In genomic region chr10:76149182-76149581, GRCh38 we compare ENCODE assay signal across 1 cellular context.
TF ChIP-seq lines count a peak whose summit lies in the region.

No MANE protein-coding gene starts in this region.

TF ChIP-seq in GM23338, 12 proteins besides CTCF, POLR2A, EP300 and RAD21 (continued from another document):
- TF ChIP-seq ZNF462 (CRISPR knock-in tag; IDR thresholded peaks at IDR 0.05) = no peak
- TF ChIP-seq CREB1 (CRISPR knock-in tag; IDR thresholded peaks at IDR 0.05; ENCODE audit: low read depth) = no peak
- no peak for TF ChIP-seq EZH2phosphoT487 (IDR thresholded peaks at IDR 0.05; ENCODE audit: unreplicated experiment)
- no peak for TF ChIP-seq EZH2 (IDR thresholded peaks at IDR 0.05; ENCODE audit: low read depth, unreplicated experiment)
- TF ChIP-seq ZNF331 (CRISPR knock-in tag; IDR thresholded peaks at IDR 0.05; ENCODE audit: low read depth) = no peak
- TF ChIP-seq STAT1 (IDR thresholded peaks at IDR 0.05; ENCODE audit: unreplicated experiment) = no peak
- no peak for TF ChIP-seq ETS1 (IDR thresholded peaks at IDR 0.05)
- TF ChIP-seq JUNB (IDR thresholded peaks at IDR 0.05; ENCODE audit: unreplicated experiment) = no peak
TF ChIP-seq in GM23338: peak in this region for 0.
